ENCODE assay signal across 1 cellular context in the genomic region with DNA sequence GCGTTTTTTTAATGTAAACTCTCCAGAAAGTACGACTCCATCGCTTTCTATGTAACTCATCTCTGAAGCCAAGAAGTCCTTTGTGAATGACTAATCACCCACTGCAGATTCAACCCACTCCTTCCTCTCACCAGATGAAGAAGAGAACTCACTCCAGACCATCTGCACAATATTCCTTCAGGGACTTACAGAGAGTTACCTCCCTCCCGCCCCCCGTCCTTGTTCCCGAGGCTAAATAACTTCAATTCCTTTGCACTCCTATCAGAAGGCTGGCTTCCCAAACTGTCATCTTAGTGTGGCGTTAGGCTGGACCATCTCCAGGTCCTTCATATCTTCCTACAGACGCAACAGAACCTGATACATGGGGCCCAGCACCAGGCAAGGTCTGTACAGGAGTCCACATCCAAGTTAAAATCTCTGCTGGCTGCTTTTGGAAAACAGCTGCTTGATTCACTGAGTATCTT.
TF ChIP-seq lines count a peak whose summit lies in the region.

No MANE protein-coding gene starts in this region.

TF ChIP-seq in GM23338, 12 proteins besides CTCF, POLR2A, EP300 and RAD21 (continued from another document):
- TF ChIP-seq, protein P1, sequence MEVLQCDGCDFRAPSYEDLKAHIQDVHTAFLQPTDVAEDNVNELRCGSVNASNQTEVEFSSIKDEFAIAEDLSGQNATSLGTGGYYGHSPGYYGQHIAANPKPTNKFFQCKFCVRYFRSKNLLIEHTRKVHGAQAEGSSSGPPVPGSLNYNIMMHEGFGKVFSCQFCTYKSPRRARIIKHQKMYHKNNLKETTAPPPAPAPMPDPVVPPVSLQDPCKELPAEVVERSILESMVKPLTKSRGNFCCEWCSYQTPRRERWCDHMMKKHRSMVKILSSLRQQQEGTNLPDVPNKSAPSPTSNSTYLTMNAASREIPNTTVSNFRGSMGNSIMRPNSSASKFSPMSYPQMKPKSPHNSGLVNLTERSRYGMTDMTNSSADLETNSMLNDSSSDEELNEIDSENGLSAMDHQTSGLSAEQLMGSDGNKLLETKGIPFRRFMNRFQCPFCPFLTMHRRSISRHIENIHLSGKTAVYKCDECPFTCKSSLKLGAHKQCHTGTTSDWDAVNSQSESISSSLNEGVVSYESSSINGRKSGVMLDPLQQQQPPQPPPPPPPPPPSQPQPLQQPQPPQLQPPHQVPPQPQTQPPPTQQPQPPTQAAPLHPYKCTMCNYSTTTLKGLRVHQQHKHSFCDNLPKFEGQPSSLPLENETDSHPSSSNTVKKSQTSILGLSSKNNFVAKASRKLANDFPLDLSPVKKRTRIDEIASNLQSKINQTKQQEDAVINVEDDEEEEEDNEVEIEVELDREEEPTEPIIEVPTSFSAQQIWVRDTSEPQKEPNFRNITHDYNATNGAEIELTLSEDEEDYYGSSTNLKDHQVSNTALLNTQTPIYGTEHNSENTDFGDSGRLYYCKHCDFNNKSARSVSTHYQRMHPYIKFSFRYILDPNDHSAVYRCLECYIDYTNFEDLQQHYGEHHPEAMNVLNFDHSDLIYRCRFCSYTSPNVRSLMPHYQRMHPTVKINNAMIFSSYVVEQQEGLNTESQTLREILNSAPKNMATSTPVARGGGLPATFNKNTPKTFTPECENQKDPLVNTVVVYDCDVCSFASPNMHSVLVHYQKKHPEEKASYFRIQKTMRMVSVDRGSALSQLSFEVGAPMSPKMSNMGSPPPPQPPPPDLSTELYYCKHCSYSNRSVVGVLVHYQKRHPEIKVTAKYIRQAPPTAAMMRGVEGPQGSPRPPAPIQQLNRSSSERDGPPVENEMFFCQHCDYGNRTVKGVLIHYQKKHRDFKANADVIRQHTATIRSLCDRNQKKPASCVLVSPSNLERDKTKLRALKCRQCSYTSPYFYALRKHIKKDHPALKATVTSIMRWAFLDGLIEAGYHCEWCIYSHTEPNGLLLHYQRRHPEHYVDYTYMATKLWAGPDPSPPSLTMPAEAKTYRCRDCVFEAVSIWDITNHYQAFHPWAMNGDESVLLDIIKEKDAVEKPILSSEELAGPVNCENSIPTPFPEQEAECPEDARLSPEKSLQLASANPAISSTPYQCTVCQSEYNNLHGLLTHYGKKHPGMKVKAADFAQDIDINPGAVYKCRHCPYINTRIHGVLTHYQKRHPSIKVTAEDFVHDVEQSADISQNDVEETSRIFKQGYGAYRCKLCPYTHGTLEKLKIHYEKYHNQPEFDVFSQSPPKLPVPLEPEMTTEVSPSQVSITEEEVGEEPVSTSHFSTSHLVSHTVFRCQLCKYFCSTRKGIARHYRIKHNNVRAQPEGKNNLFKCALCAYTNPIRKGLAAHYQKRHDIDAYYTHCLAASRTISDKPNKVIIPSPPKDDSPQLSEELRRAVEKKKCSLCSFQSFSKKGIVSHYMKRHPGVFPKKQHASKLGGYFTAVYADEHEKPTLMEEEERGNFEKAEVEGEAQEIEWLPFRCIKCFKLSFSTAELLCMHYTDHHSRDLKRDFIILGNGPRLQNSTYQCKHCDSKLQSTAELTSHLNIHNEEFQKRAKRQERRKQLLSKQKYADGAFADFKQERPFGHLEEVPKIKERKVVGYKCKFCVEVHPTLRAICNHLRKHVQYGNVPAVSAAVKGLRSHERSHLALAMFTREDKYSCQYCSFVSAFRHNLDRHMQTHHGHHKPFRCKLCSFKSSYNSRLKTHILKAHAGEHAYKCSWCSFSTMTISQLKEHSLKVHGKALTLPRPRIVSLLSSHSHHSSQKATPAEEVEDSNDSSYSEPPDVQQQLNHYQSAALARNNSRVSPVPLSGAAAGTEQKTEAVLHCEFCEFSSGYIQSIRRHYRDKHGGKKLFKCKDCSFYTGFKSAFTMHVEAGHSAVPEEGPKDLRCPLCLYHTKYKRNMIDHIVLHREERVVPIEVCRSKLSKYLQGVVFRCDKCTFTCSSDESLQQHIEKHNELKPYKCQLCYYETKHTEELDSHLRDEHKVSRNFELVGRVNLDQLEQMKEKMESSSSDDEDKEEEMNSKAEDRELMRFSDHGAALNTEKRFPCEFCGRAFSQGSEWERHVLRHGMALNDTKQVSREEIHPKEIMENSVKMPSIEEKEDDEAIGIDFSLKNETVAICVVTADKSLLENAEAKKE (CRISPR knock-in tag; IDR thresholded peaks at IDR 0.05) = no peak
- TF ChIP-seq EZH2phosphoT487 (IDR thresholded peaks at IDR 0.05; ENCODE audit: unreplicated experiment) (no peak), POLR2AphosphoS5 (IDR thresholded peaks at IDR 0.05; ENCODE audit: low read depth) (no peak), ZNF331 (CRISPR knock-in tag; IDR thresholded peaks at IDR 0.05; ENCODE audit: low read depth) (no peak), ZNF114 (CRISPR knock-in tag; IDR thresholded peaks at IDR 0.05) (no peak), EZH2 (IDR thresholded peaks at IDR 0.05; ENCODE audit: low read depth, unreplicated experiment) (no peak), JUNB (IDR thresholded peaks at IDR 0.05; ENCODE audit: unreplicated experiment) (no peak), STAT1 (IDR thresholded peaks at IDR 0.05; ENCODE audit: unreplicated experiment) (no peak)
